ENCODE assay signal across 17 cellular contexts in genomic region chr18:76343938-76344569, GRCh38.
DNase-seq lines count a peak whose midpoint lies in the region; ATAC-seq, FAIRE-seq and TF ChIP-seq lines count a peak whose summit lies in the region.
"Had no signal": no experiment of that assay in that cellular context is flagged by ENCODE, and none has a peak within 500 bp of the region (broad histone marks: within the 10 kb centered on the region; RNA-seq: fewer than 3 reads in every experiment).

No MANE protein-coding gene starts in this region.

- H3K27me3 ChIP-seq in K562 (ENCODE audit: control insufficient read depth in 2 of 2, insufficient read depth in 2 of 2, low read length in 2 of 2) (peaks cover 0 to 12% of the 10 kb centered on the region in 2 experiments; a peak in 2 of 5 replicates), stomach (no peaks in the 10 kb centered on the region)

- H3K9me1 ChIP-seq in K562 (ENCODE audit: control insufficient read depth, insufficient read depth, low read length) = no peaks in the 10 kb centered on the region

- H3K9me3 ChIP-seq in K562 (replicated peaks; ENCODE audit: control insufficient read depth, insufficient read depth, low read depth, low read length) = no peaks in the 10 kb centered on the region
- peaks cover 0 to 13% (median 11%) of the 10 kb centered on the region in 4 donors for H3K9me3 ChIP-seq in stomach

- H3K4me1 ChIP-seq in K562 (replicated peaks in 1 of 2; ENCODE audit: control insufficient read depth in 2 of 2, insufficient read depth in 2 of 2, low read length in 2 of 2) (no peaks in the 10 kb centered on the region), stomach (peaks cover 12 to 15% (median 13%) of the 10 kb centered on the region in 4 donors)

- H4K20me1 ChIP-seq in K562 (replicated peaks; ENCODE audit: control insufficient read depth, insufficient read depth, low read length) = no peaks in the 10 kb centered on the region

- FAIRE-seq in GM12891 (lab: Jason Lieb, UNC) = peak; percentile 50
- peak; percentile 86 for FAIRE-seq in HTR-8/SVneo (lab: Jason Lieb, UNC)
- no peak for FAIRE-seq in K562 (lab: Jason Lieb, UNC)
- FAIRE-seq: G401.6, GM18507 had no signal

- CTCF ChIA-PET in K562 (lab: Yijun Ruan, JAX; ENCODE audit: low intra/inter-chr PET ratio) = no interaction called here

- no peak overlapping the region for H2AFZ ChIP-seq in K562 (ENCODE audit: low read depth, low read length)

- no peak overlapping the region for H3K4me2 ChIP-seq in K562 (ENCODE audit: insufficient read depth, low read length)

- TF ChIP-seq RAD21 in K562 (CRISPR knock-in tag; conservative IDR thresholded peaks at IDR 0.05 in 1 of 2, IDR thresholded peaks at IDR 0.05 in 1 of 2) = no peak

- in situ Hi-C loops in K562 (cut with MboI) = no loop called here

- H3K4me3 ChIP-seq in K562 (no peak overlapping the region), stomach (no peak overlapping the region)

- no peaks in the 10 kb centered on the region for H3K36me3 ChIP-seq in K562 (ENCODE audit: control insufficient read depth, insufficient read depth, low read length)
- peaks cover 0 to 6% (median 0%) of the 10 kb centered on the region in 4 donors for H3K36me3 ChIP-seq in stomach

- no TSS peak for BruUV-seq in K562 (replicated peaks; lab: Mats Ljungman, UMichigan)

- intact Hi-C loops in K562 (cut with micrococcal nuclease) = loop anchor here (10.0 kb wide), 1 partner anchor 459 kb away; no protein-coding TSS in a partner anchor
- intact Hi-C loops in stomach (cut with DNase I; ENCODE audit: low total_unique reads) = no loop called here

- POLR2A ChIA-PET in K562 (lab: Yijun Ruan, JAX) = no interaction called here

- TF ChIP-seq POLR2A in GM12891 (IDR thresholded peaks at IDR 0.05; ENCODE audit: low read depth, low read length) (no peak), K562 (conservative IDR thresholded peaks at IDR 0.05) (no peak), stomach (IDR thresholded peaks at IDR 0.05) (no peak)

- no peak for ATAC-seq in K562

- 18% methylated on average over 3 of the region's 3 CpGs for WGBS in K562 (ENCODE audit: insufficient coverage, low coverage, missing lambda C conversion rate)
- WGBS in stomach, 5 donors = 94 to 99% (median 96%) methylated on average over 3 of the region's 3 CpGs

- H3K79me2 ChIP-seq in K562 (ENCODE audit: control insufficient read depth, insufficient read depth, low read length) = no peaks in the 10 kb centered on the region

- H3K27ac ChIP-seq in K562 (ENCODE audit: extremely low read depth, low read depth, low read length) (no peak overlapping the region), stomach (no peak overlapping the region)

- no peak for TF ChIP-seq EP300 in K562 (IDR thresholded peaks at IDR 0.05; ENCODE audit: low read length)
- no peak for TF ChIP-seq EP300 in stomach (IDR thresholded peaks at IDR 0.05)

- H3K9ac ChIP-seq in K562 (ENCODE audit: insufficient read depth in 1 of 2, low read depth in 2 of 2, low read length in 2 of 2) = no peak overlapping the region

- DNase-seq in GM12891 (ENCODE audit: insufficient read length, low spot score) (no peak), HTR-8/SVneo (ENCODE audit: insufficient read length, low spot score) (no peak), K562 (ENCODE audit: extremely low read depth in 1 of 4, low spot score in 3 of 4) (no peak), stomach (no peak), NCI-H2029 (lab: John Stamatoyannopoulos, UW) (no peak)
- DNase-seq in activated naive CD4-positive, alpha-beta T cell (lab: John Stamatoyannopoulos, UW) = no peak
- DNase-seq: C1 segment of cervical spinal cord; Calu3; CD4-positive, alpha-beta memory T cell; COR-L47; DMS153; DND-41; GOT3; H7; HCEC 1CT had no signal

- TF ChIP-seq CTCF in K562 (IDR thresholded peaks at IDR 0.05 in 2 of 3, conservative IDR thresholded peaks at IDR 0.05 in 1 of 3; ENCODE audit: insufficient read depth in 2 of 3, low read depth in 1 of 3, low read length in 3 of 3) (no peak), stomach (IDR thresholded peaks at IDR 0.05) (no peak)

TF ChIP-seq in GM12891, 5 proteins besides CTCF, POLR2A, EP300 and RAD21:
- TF ChIP-seq PAX5 (IDR thresholded peaks at IDR 0.05; ENCODE audit: insufficient read depth, low read length, severe bottlenecking) (no peak), POU2F2 (IDR thresholded peaks at IDR 0.05; ENCODE audit: low read depth, low read length) (no peak), SPI1 (IDR thresholded peaks at IDR 0.05; ENCODE audit: low read depth, low read length) (no peak), TAF1 (IDR thresholded peaks at IDR 0.05; ENCODE audit: low read depth, low read length) (no peak), POLR2AphosphoS5 (IDR thresholded peaks at IDR 0.05; ENCODE audit: low read depth, low read length) (no peak)
TF ChIP-seq in GM12891: peak in this region for 0.

TF ChIP-seq in K562, 482 proteins besides CTCF, POLR2A, EP300 and RAD21:
- TF ChIP-seq KAT2B (IDR thresholded peaks at IDR 0.05; ENCODE audit: low read depth, low read length) (no peak), CBFA2T3 (IDR thresholded peaks at IDR 0.05) (no peak), NFIC (IDR thresholded peaks at IDR 0.05) (no peak), ZNF561 (CRISPR knock-in tag; conservative IDR thresholded peaks at IDR 0.05) (no peak), DMBX1 (CRISPR knock-in tag; IDR thresholded peaks at IDR 0.05; ENCODE audit: borderline replicate concordance) (no peak), KDM4B (IDR thresholded peaks at IDR 0.05; ENCODE audit: borderline replicate concordance in 2 of 2, low read depth in 1 of 2) (no peak), C11orf30 (IDR thresholded peaks at IDR 0.05; ENCODE audit: low read depth) (no peak), KDM1A (IDR thresholded peaks at IDR 0.05) (no peak), ATF1 (CRISPR knock-in tag; IDR thresholded peaks at IDR 0.05) (no peak), ATF1 (tag; IDR thresholded peaks at IDR 0.05) (0 out of 2 replicates have a peak, but pooled peaks have one; percentile 35), KLF16 (IDR thresholded peaks at IDR 0.05) (no peak), ZNF431 (CRISPR knock-in tag; IDR thresholded peaks at IDR 0.05) (no peak), DACH1 (IDR thresholded peaks at IDR 0.05; ENCODE audit: partially characterized antibody) (peak; percentile 25), PYGO2 (tag; IDR thresholded peaks at IDR 0.05) (no peak), RAD51 (IDR thresholded peaks at IDR 0.05; ENCODE audit: borderline replicate concordance, low read depth) (no peak)
TF ChIP-seq in K562: peak in this region for 2.
